In the genomic region with DNA sequence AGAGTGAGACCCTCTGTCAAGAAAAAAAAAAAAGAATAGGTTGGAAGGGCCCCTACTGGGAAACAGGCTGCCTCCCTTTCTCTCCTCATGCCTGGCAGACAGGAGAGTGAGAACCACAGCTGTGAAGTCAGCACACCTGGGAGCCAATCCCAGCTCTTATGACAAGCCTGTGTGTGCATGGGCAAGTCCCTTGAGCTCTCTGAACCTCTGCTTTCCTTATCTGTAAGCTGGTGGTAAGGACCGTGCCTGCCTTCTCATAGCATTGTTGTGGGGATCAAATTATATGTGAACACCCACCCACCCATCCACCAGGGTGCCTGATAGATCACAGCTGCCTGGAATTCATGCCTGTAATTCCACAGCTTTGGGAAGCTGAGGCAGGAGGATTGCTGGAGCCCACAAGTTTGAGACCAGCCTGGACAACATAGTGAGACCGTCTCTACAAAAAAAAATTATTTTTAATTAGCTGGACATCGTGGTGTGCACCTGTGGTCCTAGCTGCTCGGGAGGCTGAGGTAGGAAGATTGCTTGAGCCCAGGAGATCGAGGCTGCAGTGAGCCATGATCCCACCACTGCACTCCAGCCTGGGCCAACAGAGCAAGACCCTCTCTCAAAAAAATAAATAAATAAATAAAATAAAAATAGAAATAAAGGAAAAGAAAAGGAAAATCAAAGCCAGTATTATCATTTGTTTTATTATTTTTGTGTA, we compare ENCODE assay signal across 10 cellular contexts. TPM values are rescaled to one million over a fixed set of nuclear protein-coding genes. Genes with fewer than 3 reads are reported as not detected.
A peak's percentile ranks its signal among the peaks of the same experiment; 100 is the strongest.
DNase-seq lines count a peak whose midpoint lies in the region; ATAC-seq and TF ChIP-seq lines count a peak whose summit lies in the region.
"Had no signal": no experiment of that assay in that cellular context is flagged by ENCODE, and none has a peak within 500 bp of the region (broad histone marks: within the 10 kb centered on the region; RNA-seq: fewer than 3 reads in every experiment).

No MANE protein-coding gene starts in this region.

- H3K4me1 ChIP-seq in Peyer's patch (peaks cover 22 to 60% (median 46%) of the 10 kb centered on the region in 4 donors), esophagus muscularis mucosa (peaks cover 59 to 67% (median 60%) of the 10 kb centered on the region in 4 donors), thoracic aorta (ENCODE audit: control insufficient read depth in 1 of 2, low read depth in 2 of 2) (peaks cover 40 to 51% of the 10 kb centered on the region in 2 donors), neural progenitor cell (peaks cover 16% of the 10 kb centered on the region)

- H3K36me3 Mint-ChIP-seq in activated T-cell treated with anti-CD3 and anti-CD28 coated beads, Interleukin-2, amount 50 U/mL, for 72 hours (ENCODE audit: insufficient read depth in 2 of 2): peaks cover 10 to 23% of the 10 kb centered on the region in 2 donors
- peaks cover 3% of the 10 kb centered on the region for H3K36me3 Mint-ChIP-seq in activated T-cell treated with anti-CD3 and anti-CD28 coated beads, Interleukin-2, amount 50 U/mL, for 4 hours (ENCODE audit: insufficient read depth)
- H3K36me3 Mint-ChIP-seq in neural progenitor cell: peaks cover 11% of the 10 kb centered on the region

- peaks cover 4% of the 10 kb centered on the region for H4K20me1 ChIP-seq in neural progenitor cell (ENCODE audit: low read depth)

- TF ChIP-seq POLR2A in Peyer's patch (IDR thresholded peaks at IDR 0.05): no peak
- TF ChIP-seq POLR2A in esophagus muscularis mucosa (IDR thresholded peaks at IDR 0.05; ENCODE audit: low read depth): no peak

- no peak overlapping the region for H3K4me2 ChIP-seq in neural progenitor cell

- H3K9me3 Mint-ChIP-seq in activated T-cell treated with anti-CD3 and anti-CD28 coated beads, Interleukin-2, amount 50 U/mL, for 72 hours: no peaks in the 10 kb centered on the region
- H3K9me3 Mint-ChIP-seq in activated T-cell treated with anti-CD3 and anti-CD28 coated beads, Interleukin-2, amount 50 U/mL, for 4 hours: no peaks in the 10 kb centered on the region
- H3K9me3 Mint-ChIP-seq in neural progenitor cell: no peaks in the 10 kb centered on the region

- WGBS in esophagus muscularis mucosa: 86% methylated on average over 5 of the region's 5 CpGs

- H3K4me3 ChIP-seq in Peyer's patch: no peak overlapping the region
- no peak overlapping the region for H3K4me3 ChIP-seq in esophagus muscularis mucosa
- H3K4me3 ChIP-seq in thoracic aorta: no peak overlapping the region
- no peak overlapping the region for H3K4me3 ChIP-seq in neural progenitor cell

- no peaks in the 10 kb centered on the region for H3K9me3 ChIP-seq in Peyer's patch
- no peaks in the 10 kb centered on the region for H3K9me3 ChIP-seq in esophagus muscularis mucosa
- H3K9me3 ChIP-seq in thoracic aorta: no peaks in the 10 kb centered on the region
- no peaks in the 10 kb centered on the region for H3K9me3 ChIP-seq in neural progenitor cell (ENCODE audit: low read depth)

- H3F3A ChIP-seq in neural progenitor cell (ENCODE audit: low read depth): peaks cover 8% of the 10 kb centered on the region

- no peaks in the 10 kb centered on the region for H3K79me2 ChIP-seq in neural progenitor cell (ENCODE audit: low read depth)

- H3K27me3 ChIP-seq in Peyer's patch (no peaks in the 10 kb centered on the region), esophagus muscularis mucosa (no peaks in the 10 kb centered on the region), thoracic aorta (replicated peaks; ENCODE audit: insufficient read depth) (no peaks in the 10 kb centered on the region), neural progenitor cell (no peaks in the 10 kb centered on the region)

- intact Hi-C loops in esophagus muscularis mucosa (cut with DNase I): no loop called here

- H3K9ac ChIP-seq in neural progenitor cell: no peak overlapping the region

- peak overlapping the region; percentile 65 to 67 for H3K4me3 Mint-ChIP-seq in activated T-cell treated with anti-CD3 and anti-CD28 coated beads, Interleukin-2, amount 50 U/mL, for 72 hours
- no peak overlapping the region for H3K4me3 Mint-ChIP-seq in activated T-cell treated with anti-CD3 and anti-CD28 coated beads, Interleukin-2, amount 50 U/mL, for 4 hours
- no peak overlapping the region for H3K4me3 Mint-ChIP-seq in neural progenitor cell

- H3K27ac ChIP-seq in Peyer's patch: peak overlapping the region; percentile 65 to 85 (median 81)
- peak overlapping the region; percentile 84 to 90 (median 86) for H3K27ac ChIP-seq in esophagus muscularis mucosa (replicated peaks in 1 of 4)
- H3K27ac ChIP-seq in thoracic aorta: peak overlapping the region; percentile 40 to 93
- no peak overlapping the region for H3K27ac ChIP-seq in neural progenitor cell

- H3K27me3 Mint-ChIP-seq in activated T-cell treated with anti-CD3 and anti-CD28 coated beads, Interleukin-2, amount 50 U/mL, for 72 hours (ENCODE audit: low read depth): no peaks in the 10 kb centered on the region
- H3K27me3 Mint-ChIP-seq in activated T-cell treated with anti-CD3 and anti-CD28 coated beads, Interleukin-2, amount 50 U/mL, for 4 hours (ENCODE audit: low read depth): no peaks in the 10 kb centered on the region
- peaks cover 3% of the 10 kb centered on the region for H3K27me3 Mint-ChIP-seq in neural progenitor cell (ENCODE audit: insufficient read depth, low read depth)

- TF ChIP-seq CTCF in Peyer's patch (IDR thresholded peaks at IDR 0.05) (no peak), esophagus muscularis mucosa (IDR thresholded peaks at IDR 0.05) (no peak), thoracic aorta (IDR thresholded peaks at IDR 0.05) (no peak), neural progenitor cell (IDR thresholded peaks at IDR 0.05) (no peak)

- H3K36me3 ChIP-seq in Peyer's patch (peaks cover 0 to 30% (median 0%) of the 10 kb centered on the region in 3 donors), esophagus muscularis mucosa (peaks cover 9 to 47% (median 31%) of the 10 kb centered on the region in 4 donors), thoracic aorta (peaks cover 10% of the 10 kb centered on the region), neural progenitor cell (no peaks in the 10 kb centered on the region)

- DNase-seq in activated T-cell treated with anti-CD3 and anti-CD28 coated beads, Interleukin-2, amount 50 U/mL, for 72 hours: peak; percentile 20 to 31
- DNase-seq in activated T-cell treated with anti-CD3 and anti-CD28 coated beads, Interleukin-2, amount 50 U/mL, for 4 hours: no peak
- DNase-seq in Peyer's patch (no peak), esophagus muscularis mucosa (ENCODE audit: extremely low spot score) (no peak), thoracic aorta (ENCODE audit: low spot score) (no peak), NCI-H1694 treated with DMSO at 0.1 percent for 48 hours (lab: John Stamatoyannopoulos, UW) (no peak), neural progenitor cell (ENCODE audit: low spot score) (no peak)
- DNase-seq: activated CD8-positive, alpha-beta memory T cell treated with anti-CD3 and anti-CD28 coated beads, Interleukin-2, amount 50 U/mL, for 48 hours; effector CD4-positive, alpha-beta T cell had no signal

- no peak for TF ChIP-seq EP300 in esophagus muscularis mucosa (IDR thresholded peaks at IDR 0.05)

- H3K4me1 Mint-ChIP-seq in activated T-cell treated with anti-CD3 and anti-CD28 coated beads, Interleukin-2, amount 50 U/mL, for 72 hours (ENCODE audit: low read depth): peaks cover 97% of the 10 kb centered on the region
- peaks cover 69% of the 10 kb centered on the region for H3K4me1 Mint-ChIP-seq in activated T-cell treated with anti-CD3 and anti-CD28 coated beads, Interleukin-2, amount 50 U/mL, for 4 hours (ENCODE audit: low read depth)
- H3K4me1 Mint-ChIP-seq in neural progenitor cell: peaks cover 34% of the 10 kb centered on the region

- H3K27ac Mint-ChIP-seq in activated T-cell treated with anti-CD3 and anti-CD28 coated beads, Interleukin-2, amount 50 U/mL, for 72 hours: peak overlapping the region; percentile 82
- no peak overlapping the region for H3K27ac Mint-ChIP-seq in neural progenitor cell

- H2AFZ ChIP-seq in neural progenitor cell (replicated peaks): no peak overlapping the region

- peak in 1 of 2 donors; percentile 16 for ATAC-seq in activated T-cell treated with anti-CD3 and anti-CD28 coated beads, Interleukin-2, amount 50 U/mL, for 72 hours (replicated peaks in 1 of 2)
- no peak for ATAC-seq in activated T-cell treated with anti-CD3 and anti-CD28 coated beads, Interleukin-2, amount 50 U/mL, for 4 hours
- ATAC-seq in thoracic aorta (ENCODE audit: insufficient number of reproducible peaks, low FRiP score, low read depth) (no peak), HG03196 (IDR thresholded peaks at IDR 0.05; ENCODE audit: unreplicated experiment) (no peak)

RNA-seq across cellular contexts. Expression of gene TTC7A, which starts 41.5 kb away (rescaled TPM):
- total RNA-seq in activated T-cell treated with anti-CD3 and anti-CD28 coated beads, Interleukin-2, amount 50 U/mL, for 72 hours: 10 to 100 TPM; 68.2 to 93.1 TPM
- total RNA-seq in activated T-cell treated with anti-CD3 and anti-CD28 coated beads, Interleukin-2, amount 50 U/mL, for 4 hours: 10 to 100 TPM; 24.2 to 31.1 (median 27.5) TPM
- 100 to 1,000 TPM in 3 of 4 donors, 10 to 100 TPM in 1; 98.3 to 162 (median 122) TPM for total RNA-seq in Peyer's patch
- total RNA-seq in esophagus muscularis mucosa: 10 to 100 TPM; 17.1 to 38.0 (median 24.8) TPM
- 10 to 100 TPM; 39.3 to 45.7 TPM for total RNA-seq in thoracic aorta
- total RNA-seq in neural progenitor cell (ENCODE audit: low replicate concordance): 15.5 and 16.5 TPM in 2 replicates

Comparison
In these comparisons a context has a peak if more than half of its experiments do, and no peak if none do; other contexts are left out.
1. DNase-seq: peak in activated T-cell treated with anti-CD3 and anti-CD28 coated beads, Interleukin-2, amount 50 U/mL, for 72 hours (2 of 2); none in activated T-cell treated with anti-CD3 and anti-CD28 coated beads, Interleukin-2, amount 50 U/mL, for 4 hours (single experiment), Peyer's patch (0 of 3), esophagus muscularis mucosa (single experiment), thoracic aorta (single experiment), NCI-H1694 treated with DMSO at 0.1 percent for 48 hours (single experiment) and neural progenitor cell (single experiment).
2. H3K4me3 Mint-ChIP-seq: peak in activated T-cell treated with anti-CD3 and anti-CD28 coated beads, Interleukin-2, amount 50 U/mL, for 72 hours (2 of 2); none in activated T-cell treated with anti-CD3 and anti-CD28 coated beads, Interleukin-2, amount 50 U/mL, for 4 hours (single experiment) and neural progenitor cell (single experiment).